ENCODE assay signal across 16 cellular contexts in the genomic region with DNA sequence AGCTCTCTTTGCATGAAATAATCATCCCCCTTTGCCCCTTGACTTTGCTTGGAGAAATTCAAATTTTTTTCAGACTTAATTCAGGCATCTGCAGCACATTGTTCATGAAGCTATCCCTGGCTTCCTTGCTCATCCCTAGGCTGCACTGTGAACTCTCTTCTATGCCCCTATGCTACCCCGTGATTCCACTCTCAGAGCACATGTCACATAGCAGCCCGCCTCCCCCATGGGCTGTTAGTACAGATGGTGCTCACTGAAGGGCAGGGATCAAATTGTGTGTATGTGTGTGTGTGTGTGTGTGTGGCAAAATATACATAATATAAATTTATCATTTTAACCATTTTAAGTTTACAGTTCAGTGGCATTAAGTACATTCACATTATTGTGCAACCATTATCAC.
DNase-seq lines count a peak whose midpoint lies in the region; ATAC-seq and TF ChIP-seq lines count a peak whose summit lies in the region.
"Had no signal": no experiment of that assay in that cellular context is flagged by ENCODE, and none has a peak within 500 bp of the region (broad histone marks: within the 10 kb centered on the region; RNA-seq: fewer than 3 reads in every experiment).

No MANE protein-coding gene starts in this region.

- H3K4me3 Mint-ChIP-seq in activated T-cell treated with anti-CD3 and anti-CD28 coated beads, Interleukin-2, amount 50 U/mL, for 72 hours: no peak overlapping the region
- H3K4me3 Mint-ChIP-seq in CD14-positive monocyte: no peak overlapping the region
- H3K4me3 Mint-ChIP-seq: CD4-positive, alpha-beta T cell; IgD-negative memory B cell had no signal

- no peak overlapping the region for H3K27ac ChIP-seq in neuronal stem cell (replicated peaks; ENCODE audit: low read length)
- H3K27ac ChIP-seq: BLaER1 treated with 17β-estradiol and CSF1 and Interleukin-3, amounts not matched to agents 10 nM and 100 nM had no signal

- no peak overlapping the region for H3K4ac ChIP-seq in neuronal stem cell (ENCODE audit: low read length)

- H3K18ac ChIP-seq in neuronal stem cell (ENCODE audit: low read length): no peak overlapping the region

- intact Hi-C loops in CD14-positive monocyte (cut with micrococcal nuclease): no loop called here

- no peak overlapping the region for H3K27ac Mint-ChIP-seq in activated T-cell treated with anti-CD3 and anti-CD28 coated beads, Interleukin-2, amount 50 U/mL, for 72 hours
- H3K27ac Mint-ChIP-seq in CD14-positive monocyte: no peak overlapping the region
- H3K27ac Mint-ChIP-seq: CD4-positive, alpha-beta T cell had no signal

- H3K9ac ChIP-seq in neuronal stem cell (ENCODE audit: low read depth, low read length, poor library complexity): no peak overlapping the region
- H3K9ac ChIP-seq: BLaER1 treated with 17β-estradiol and CSF1 and Interleukin-3, amounts not matched to agents 10 nM and 100 nM had no signal

- no peaks in the 10 kb centered on the region for H3K27me3 ChIP-seq in neuronal stem cell (ENCODE audit: control insufficient read depth in 3 of 3, insufficient read depth in 3 of 3, low read depth in 1 of 3, low read length in 3 of 3)
- H3K27me3 ChIP-seq: BLaER1 treated with 17β-estradiol and CSF1 and Interleukin-3, amounts not matched to agents 10 nM and 100 nM had no signal

- no peak overlapping the region for H3K14ac ChIP-seq in neuronal stem cell (ENCODE audit: low read length)

- no peak overlapping the region for H2AK5ac ChIP-seq in neuronal stem cell (ENCODE audit: low read depth, low read length)

- H3K36me3 ChIP-seq in neuronal stem cell (replicated peaks in 1 of 2; ENCODE audit: control insufficient read depth in 2 of 2, insufficient read depth in 2 of 2, low read length in 2 of 2): no peaks in the 10 kb centered on the region
- H3K36me3 ChIP-seq: BLaER1 treated with 17β-estradiol and CSF1 and Interleukin-3, amounts not matched to agents 10 nM and 100 nM had no signal

- H2BK15ac ChIP-seq in neuronal stem cell (ENCODE audit: low read length): no peak overlapping the region

- no peak for TF ChIP-seq CTCF in CD14-positive monocyte (IDR thresholded peaks at IDR 0.05)

- peaks cover 3 to 14% of the 10 kb centered on the region in 2 donors for H3K4me1 ChIP-seq in neuronal stem cell (ENCODE audit: control insufficient read depth in 2 of 2, insufficient read depth in 1 of 2, low read depth in 1 of 2, low read length in 2 of 2)

- no peaks in the 10 kb centered on the region for H3K27me3 Mint-ChIP-seq in activated T-cell treated with anti-CD3 and anti-CD28 coated beads, Interleukin-2, amount 50 U/mL, for 72 hours (ENCODE audit: low read depth)
- peaks cover 1 to 8% (median 3%) of the 10 kb centered on the region in 3 donors for H3K27me3 Mint-ChIP-seq in CD14-positive monocyte (ENCODE audit: low read depth in 3 of 3)
- H3K27me3 Mint-ChIP-seq: CD4-positive, alpha-beta T cell; IgD-negative memory B cell had no signal

- H3K9me3 Mint-ChIP-seq in activated T-cell treated with anti-CD3 and anti-CD28 coated beads, Interleukin-2, amount 50 U/mL, for 72 hours: peaks cover 1 to 2% of the 10 kb centered on the region in 2 donors
- H3K9me3 Mint-ChIP-seq in CD14-positive monocyte: peaks cover 0 to 5% (median 3%) of the 10 kb centered on the region in 7 donors
- H3K9me3 Mint-ChIP-seq: CD4-positive, alpha-beta T cell had no signal

- H2BK5ac ChIP-seq in neuronal stem cell (ENCODE audit: low read length): no peak overlapping the region

- H3K79me1 ChIP-seq in neuronal stem cell (ENCODE audit: low read depth, low read length): no peaks in the 10 kb centered on the region

- no peaks in the 10 kb centered on the region for H3K9me3 ChIP-seq in neuronal stem cell (replicated peaks in 1 of 2; ENCODE audit: control insufficient read depth in 2 of 2, insufficient read depth in 1 of 2, low read depth in 1 of 2, low read length in 2 of 2)
- H3K9me3 ChIP-seq: BLaER1 treated with 17β-estradiol and CSF1 and Interleukin-3, amounts not matched to agents 10 nM and 100 nM had no signal

- H4K8ac ChIP-seq in neuronal stem cell (ENCODE audit: low read depth, low read length): no peak overlapping the region

- H2BK120ac ChIP-seq in neuronal stem cell (ENCODE audit: low read depth, low read length): no peak overlapping the region

- whole genome bisulfite sequencing in neuronal stem cell (ENCODE audit: extremely low coverage in 2 of 2, insufficient read length in 2 of 2, insufficient replicate concordance in 1 of 2), 2 donors: no CpG with 5 or more reads among the region's 2 CpGs

- no peak overlapping the region for H3K4me2 ChIP-seq in neuronal stem cell (ENCODE audit: insufficient read depth, low read length, poor library complexity, severe bottlenecking)
- H3K4me2 ChIP-seq: BLaER1 treated with 17β-estradiol and CSF1 and Interleukin-3, amounts not matched to agents 10 nM and 100 nM had no signal

- no peak overlapping the region for H2BK12ac ChIP-seq in neuronal stem cell (ENCODE audit: low read length)

- no peak overlapping the region for H3K23ac ChIP-seq in neuronal stem cell (ENCODE audit: low read depth, low read length, poor library complexity)

- H3K36me3 Mint-ChIP-seq in activated T-cell treated with anti-CD3 and anti-CD28 coated beads, Interleukin-2, amount 50 U/mL, for 72 hours (ENCODE audit: insufficient read depth in 2 of 2): no peaks in the 10 kb centered on the region
- no peaks in the 10 kb centered on the region for H3K36me3 Mint-ChIP-seq in CD14-positive monocyte
- H3K36me3 Mint-ChIP-seq: IgD-negative memory B cell had no signal

- H2AFZ ChIP-seq in neuronal stem cell (ENCODE audit: low read length): peak overlapping the region; percentile 8

- no peaks in the 10 kb centered on the region for H3K4me1 Mint-ChIP-seq in activated T-cell treated with anti-CD3 and anti-CD28 coated beads, Interleukin-2, amount 50 U/mL, for 72 hours (ENCODE audit: low read depth)
- H3K4me1 Mint-ChIP-seq in CD14-positive monocyte: no peaks in the 10 kb centered on the region
- H3K4me1 Mint-ChIP-seq: IgD-negative memory B cell had no signal

- ATAC-seq in activated T-cell treated with anti-CD3 and anti-CD28 coated beads, Interleukin-2, amount 50 U/mL, for 72 hours (replicated peaks in 1 of 2): no peak

- DNase-seq in DMS 273 treated with DMSO at 0.1 percent for 48 hours (lab: John Stamatoyannopoulos, UW): peak; percentile 82
- DNase-seq in NCI-H1694 treated with DMSO at 0.1 percent for 48 hours (lab: John Stamatoyannopoulos, UW): peak; percentile 50
- DNase-seq in NCI-H82 (lab: John Stamatoyannopoulos, UW): peak; percentile 93
- no peak for DNase-seq in neuronal stem cell (ENCODE audit: low spot score)
- no peak for DNase-seq in KG1 (lab: John Stamatoyannopoulos, UW)
- DNase-seq in activated T-cell treated with anti-CD3 and anti-CD28 coated beads, Interleukin-2, amount 50 U/mL, for 72 hours: no peak
- DNase-seq in CD14-positive monocyte (ENCODE audit: low spot score): no peak
- DNase-seq: ACHN; Calu3; CD4-positive, alpha-beta T cell; DMS153; DMS79 treated with DMSO at 0.1 percent for 48 hours; EL; HCEC 1CT had no signal

- H4K91ac ChIP-seq in neuronal stem cell (ENCODE audit: low read depth, low read length, poor library complexity): no peak overlapping the region

- no peak overlapping the region for H3K4me3 ChIP-seq in neuronal stem cell (ENCODE audit: low read length in 2 of 2)
- H3K4me3 ChIP-seq: BLaER1 treated with 17β-estradiol and CSF1 and Interleukin-3, amounts not matched to agents 10 nM and 100 nM had no signal

Comparison
In these comparisons a context has a peak if more than half of its experiments do, and no peak if none do; other contexts are left out.
1. DNase-seq: peak in DMS 273 treated with DMSO at 0.1 percent for 48 hours (single experiment), NCI-H1694 treated with DMSO at 0.1 percent for 48 hours (single experiment) and NCI-H82 (single experiment); none in neuronal stem cell (single experiment), KG1 (single experiment), activated T-cell treated with anti-CD3 and anti-CD28 coated beads, Interleukin-2, amount 50 U/mL, for 72 hours (0 of 2) and CD14-positive monocyte (single experiment).